27 cellular contexts compared by ENCODE assay signal in genomic region chr15:98764296-98764695, GRCh38.
"Had no signal": no experiment of that assay in that cellular context is flagged by ENCODE, and none has a peak within 500 bp of the region (broad histone marks: within the 10 kb centered on the region; RNA-seq: fewer than 3 reads in every experiment).

No MANE protein-coding gene starts in this region.

- FAIRE-seq: kidney had no signal

- DNase-seq: activated B cell treated with CpG ODN at 0.5 μM for 24 hours; activated CD4-positive, alpha-beta T cell treated with anti-CD3 and anti-CD28 coated beads for 36 hours; activated CD4-positive, alpha-beta T cell treated with anti-CD3 and anti-CD28 coated beads, Interleukin-2, amount 50 U/mL, for 48 hours; activated CD8-positive, alpha-beta memory T cell treated with anti-CD3 and anti-CD28 coated beads, Interleukin-2, amount 50 U/mL, for 48 hours; activated naive CD4-positive, alpha-beta T cell treated with Interleukin-2 at 50 U/mL for 16 hours; activated naive CD8-positive, alpha-beta T cell treated with anti-CD3 and anti-CD28 coated beads, Interleukin-2, amount 10 ng/mL, durations not matched to agents 7 days and 5 days; activated T-cell treated with anti-CD3 and anti-CD28 coated beads, Interleukin-2, amount 50 U/mL, for 4 hours; amniotic stem cell; effector CD4-positive, alpha-beta T cell; foreskin keratinocyte; kidney; lower lobe of right lung; mesendoderm; naive thymus-derived CD4-positive, alpha-beta T cell; ovary; stimulated activated CD4-positive, alpha-beta T cell treated with anti-CD3 and anti-CD28 coated beads, Interleukin-1b, Interleukin-23, amount 100 ng/mL, for 48 hours; stimulated activated naive CD8-positive, alpha-beta T cell treated with anti-CD3 and anti-CD28 coated beads, Interleukin-15, amount 100 ng/mL, for 72 hours; T-helper 1 cell; T-helper 9 cell had no signal

- H3K4me3 Mint-ChIP-seq: activated B cell treated with CpG ODN at 0.5 μM for 24 hours; activated CD4-positive, alpha-beta T cell treated with anti-CD3 and anti-CD28 coated beads for 36 hours; activated naive CD8-positive, alpha-beta T cell treated with anti-CD3 and anti-CD28 coated beads, Interleukin-2, amount 10 ng/mL, durations not matched to agents 7 days and 5 days; activated T-cell treated with anti-CD3 and anti-CD28 coated beads, Interleukin-2, amount 50 U/mL, for 4 hours; stimulated activated effector memory CD8-positive, alpha-beta T cell treated with anti-CD3 and anti-CD28 coated beads, Interleukin-12 subunit alpha, Interleukin-12 subunit beta, amount 100 ng/mL, for 72 hours; stimulated activated naive CD8-positive, alpha-beta T cell treated with anti-CD3 and anti-CD28 coated beads, Interleukin-15, amount 100 ng/mL, for 72 hours; type B pancreatic cell had no signal

- H3K4me1 Mint-ChIP-seq: activated B cell treated with CpG ODN at 0.5 μM for 24 hours; stimulated activated effector memory CD8-positive, alpha-beta T cell treated with anti-CD3 and anti-CD28 coated beads, Interleukin-12 subunit alpha, Interleukin-12 subunit beta, amount 100 ng/mL, for 72 hours had no signal

- H3K9me3 Mint-ChIP-seq: activated B cell treated with CpG ODN at 0.5 μM for 24 hours; activated T-cell treated with anti-CD3 and anti-CD28 coated beads, Interleukin-2, amount 50 U/mL, for 4 hours; activated T-helper 2 cell treated with anti-CD3 and anti-CD28 coated beads, Interferon-gamma antibody, Interleukin-2, Interleukin-4, amounts not matched to agents 10 μg/mL and 5 μg/mL and 100 μg/mL, durations not matched to agents 14 hours and 24 hours and 36 hours; naive thymus-derived CD4-positive, alpha-beta T cell; stimulated activated effector memory CD8-positive, alpha-beta T cell treated with anti-CD3 and anti-CD28 coated beads, Interleukin-12 subunit alpha, Interleukin-12 subunit beta, amount 100 ng/mL, for 72 hours; stimulated activated naive CD8-positive, alpha-beta T cell treated with anti-CD3 and anti-CD28 coated beads, Interleukin-15, amount 100 ng/mL, for 72 hours; type B pancreatic cell had no signal

- H3K36me3 Mint-ChIP-seq: naive thymus-derived CD4-positive, alpha-beta T cell; stimulated activated effector memory CD8-positive, alpha-beta T cell treated with anti-CD3 and anti-CD28 coated beads, Interleukin-12 subunit alpha, Interleukin-12 subunit beta, amount 100 ng/mL, for 72 hours had no signal

- H3K27ac Mint-ChIP-seq: activated B cell treated with CpG ODN at 0.5 μM for 24 hours; activated CD4-positive, alpha-beta T cell treated with anti-CD3 and anti-CD28 coated beads for 36 hours; activated naive CD8-positive, alpha-beta T cell treated with anti-CD3 and anti-CD28 coated beads, Interleukin-2, amount 10 ng/mL, durations not matched to agents 7 days and 5 days; activated T-helper 2 cell treated with anti-CD3 and anti-CD28 coated beads, Interferon-gamma antibody, Interleukin-2, Interleukin-4, amounts not matched to agents 10 μg/mL and 5 μg/mL and 100 μg/mL, durations not matched to agents 14 hours and 24 hours and 36 hours; stimulated activated effector memory CD8-positive, alpha-beta T cell treated with anti-CD3 and anti-CD28 coated beads, Interleukin-12 subunit alpha, Interleukin-12 subunit beta, amount 100 ng/mL, for 72 hours; stimulated activated naive CD8-positive, alpha-beta T cell treated with anti-CD3 and anti-CD28 coated beads, Interleukin-15, amount 100 ng/mL, for 72 hours; type B pancreatic cell had no signal

- H3K36me3 ChIP-seq: lower lobe of right lung, ovary, prostate gland, right atrium auricular region, suprapubic skin, vagina had no signal

- H3K27me3 ChIP-seq: foreskin keratinocyte, ovary, right atrium auricular region, suprapubic skin, vagina had no signal

- H3K4me3 ChIP-seq: lower lobe of right lung, ovary, prostate gland, right atrium auricular region, suprapubic skin, vagina had no signal

- ATAC-seq: activated CD4-positive, alpha-beta T cell treated with anti-CD3 and anti-CD28 coated beads for 36 hours; activated T-cell treated with anti-CD3 and anti-CD28 coated beads, Interleukin-2, amount 50 U/mL, for 4 hours; foreskin keratinocyte; left lobe of liver; lower lobe of right lung; naive thymus-derived CD4-positive, alpha-beta T cell; stimulated activated effector memory CD8-positive, alpha-beta T cell treated with anti-CD3 and anti-CD28 coated beads, Interleukin-12 subunit alpha, Interleukin-12 subunit beta, amount 100 ng/mL, for 72 hours; stimulated activated naive CD8-positive, alpha-beta T cell treated with anti-CD3 and anti-CD28 coated beads, Interleukin-15, amount 100 ng/mL, for 72 hours had no signal

- H3K27me3 Mint-ChIP-seq: activated B cell treated with CpG ODN at 0.5 μM for 24 hours; activated CD4-positive, alpha-beta T cell treated with anti-CD3 and anti-CD28 coated beads for 36 hours; activated naive CD8-positive, alpha-beta T cell treated with anti-CD3 and anti-CD28 coated beads, Interleukin-2, amount 10 ng/mL, durations not matched to agents 7 days and 5 days; naive thymus-derived CD4-positive, alpha-beta T cell; stimulated activated naive CD8-positive, alpha-beta T cell treated with anti-CD3 and anti-CD28 coated beads, Interleukin-15, amount 100 ng/mL, for 72 hours; type B pancreatic cell had no signal

- H3K27ac ChIP-seq: foreskin keratinocyte, lower lobe of right lung, ovary, prostate gland, suprapubic skin, vagina had no signal

- H3K9me3 ChIP-seq: lower lobe of right lung, ovary, prostate gland, right atrium auricular region, suprapubic skin, vagina had no signal
